In the genomic region with DNA sequence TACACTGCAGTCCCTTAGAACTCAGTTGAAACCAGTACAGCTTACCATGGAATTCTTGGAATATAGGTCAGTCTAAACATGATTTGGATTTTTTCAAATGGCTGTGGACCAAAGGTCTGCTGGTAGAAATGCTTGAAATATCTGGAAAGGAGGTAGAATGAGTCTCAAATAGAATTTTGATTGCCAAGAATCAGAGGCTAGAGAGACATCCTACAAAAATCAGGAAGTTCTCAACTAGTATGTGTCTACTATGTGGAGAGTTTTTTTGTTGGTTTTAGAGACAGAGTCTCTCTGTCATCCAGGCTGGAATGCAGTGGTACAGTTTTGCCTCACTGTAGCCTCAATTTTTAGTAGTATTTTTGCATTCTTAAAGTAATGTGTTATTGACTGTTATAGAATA, we compare ENCODE assay signal across 16 cellular contexts. TPM values are rescaled to one million over a fixed set of nuclear protein-coding genes. Genes with fewer than 3 reads are reported as not detected.
DNase-seq lines count a peak whose midpoint lies in the region; ATAC-seq and TF ChIP-seq lines count a peak whose summit lies in the region.
"Had no signal": no experiment of that assay in that cellular context is flagged by ENCODE, and none has a peak within 500 bp of the region (broad histone marks: within the 10 kb centered on the region; RNA-seq: fewer than 3 reads in every experiment).

No MANE protein-coding gene starts in this region.

- no peak overlapping the region for H3K4ac ChIP-seq in IMR-90 (ENCODE audit: low read depth, low read length)

- no peak overlapping the region for H3K18ac ChIP-seq in IMR-90 (ENCODE audit: low read depth, low read length)

- peak overlapping the region; percentile 59 for H3K27ac Mint-ChIP-seq in dendritic cell treated with granulocyte-macrophage colony-stimulating factor and Interleukin-4, amounts not matched to agents 40 ng/mL and 50 ng/mL, for 4 days
- H3K27ac Mint-ChIP-seq in stimulated activated naive B cell treated with anti-CD40 and anti-IgM and Interleukin-4, amounts not matched to agents 10 μg/mL and 1 μg/mL and 100 μg/mL, for 72 hours = peak overlapping the region; percentile 48
- H3K27ac Mint-ChIP-seq: IgD-negative memory B cell had no signal

- H3K27me3 Mint-ChIP-seq in dendritic cell treated with granulocyte-macrophage colony-stimulating factor and Interleukin-4, amounts not matched to agents 40 ng/mL and 50 ng/mL, for 4 days = no peaks in the 10 kb centered on the region
- no peaks in the 10 kb centered on the region for H3K27me3 Mint-ChIP-seq in stimulated activated naive B cell treated with anti-CD40 and anti-IgM and Interleukin-4, amounts not matched to agents 10 μg/mL and 1 μg/mL and 100 μg/mL, for 72 hours
- H3K27me3 Mint-ChIP-seq: IgD-negative memory B cell had no signal

- TF ChIP-seq POLR2A in IMR-90 (IDR thresholded peaks at IDR 0.05; ENCODE audit: low read depth, low read length) = no peak

- H3K4me1 Mint-ChIP-seq in dendritic cell treated with granulocyte-macrophage colony-stimulating factor and Interleukin-4, amounts not matched to agents 40 ng/mL and 50 ng/mL, for 4 days (ENCODE audit: low read depth) = peaks cover 15% of the 10 kb centered on the region
- H3K4me1 Mint-ChIP-seq in stimulated activated naive B cell treated with anti-CD40 and anti-IgM and Interleukin-4, amounts not matched to agents 10 μg/mL and 1 μg/mL and 100 μg/mL, for 72 hours = peaks cover 0 to 8% of the 10 kb centered on the region in 2 donors

- no peak overlapping the region for H2BK120ac ChIP-seq in IMR-90 (ENCODE audit: low read depth, low read length)

- peaks cover 1% of the 10 kb centered on the region for H3K36me3 ChIP-seq in BJ (ENCODE audit: control insufficient read depth, insufficient read depth, low read length)
- H3K36me3 ChIP-seq in IMR-90 (ENCODE audit: control insufficient read depth, insufficient read depth, low read length) = no peaks in the 10 kb centered on the region
- H3K36me3 ChIP-seq in PC-3 (ENCODE audit: low read depth, low read length) = 0 out of 2 replicates have a peak, but pooled peaks cover 2% of the 10 kb centered on the region

- no peak overlapping the region for H3K9ac ChIP-seq in IMR-90 (ENCODE audit: low read depth, low read length)
- no peak overlapping the region for H3K9ac ChIP-seq in PC-3 (ENCODE audit: low read length)

- H3K4me1 ChIP-seq in IMR-90 (ENCODE audit: control insufficient read depth, insufficient read depth, low read length) (peaks cover 5% of the 10 kb centered on the region; the same call in 1 of the 2 replicates), PC-3 (ENCODE audit: insufficient read depth, low read length) (no peaks in the 10 kb centered on the region)

- H2BK5ac ChIP-seq in IMR-90 (ENCODE audit: low read depth, low read length, poor library complexity, severe bottlenecking) = peak overlapping the region; percentile 2

- H3K4me3 Mint-ChIP-seq in dendritic cell treated with granulocyte-macrophage colony-stimulating factor and Interleukin-4, amounts not matched to agents 40 ng/mL and 50 ng/mL, for 4 days = no peak overlapping the region
- H3K4me3 Mint-ChIP-seq in stimulated activated naive B cell treated with anti-CD40 and anti-IgM and Interleukin-4, amounts not matched to agents 10 μg/mL and 1 μg/mL and 100 μg/mL, for 72 hours = no peak overlapping the region
- H3K4me3 Mint-ChIP-seq: IgD-negative memory B cell had no signal

- H2BK20ac ChIP-seq in IMR-90 (ENCODE audit: low read depth, low read length) = no peak overlapping the region

- H2AFZ ChIP-seq in IMR-90 (replicated peaks; ENCODE audit: low read length, poor library complexity) = no peak overlapping the region
- no peak overlapping the region for H2AFZ ChIP-seq in PC-3 (ENCODE audit: low read length)

- no peak overlapping the region for H2BK15ac ChIP-seq in IMR-90 (ENCODE audit: low read depth, low read length)

- H3K9me3 ChIP-seq in IMR-90 (ENCODE audit: control insufficient read depth, insufficient read depth, low read length) = no peaks in the 10 kb centered on the region
- no peaks in the 10 kb centered on the region for H3K9me3 ChIP-seq in PC-3 (ENCODE audit: low read length)

- no TSS peak for BruUV-seq in IMR-90 (replicated peaks; lab: Mats Ljungman, UMichigan)
- no TSS peak for BruUV-seq in PC-3 (replicated peaks; lab: Mats Ljungman, UMichigan)

- no peaks in the 10 kb centered on the region for H3K9me1 ChIP-seq in IMR-90 (ENCODE audit: insufficient read depth, low read length)

- in situ Hi-C loops in IMR-90 (cut with MboI; ENCODE audit: low sequenced_read_pairs) = no loop called here

- no peak overlapping the region for H3K14ac ChIP-seq in IMR-90 (replicated peaks; ENCODE audit: low read depth, low read length)

- H3K23ac ChIP-seq in IMR-90 (ENCODE audit: low read depth, low read length) = no peak overlapping the region

- peaks cover 0 to 4% of the 10 kb centered on the region in 2 experiments; a peak in 1 of 4 replicates for H3K79me1 ChIP-seq in IMR-90 (ENCODE audit: low read depth in 1 of 2, low read length in 2 of 2)

- no peak overlapping the region for H4K8ac ChIP-seq in IMR-90 (ENCODE audit: low read depth in 2 of 2, low read length in 2 of 2)

- H3K79me2 ChIP-seq in PC-3 (ENCODE audit: low read length) = no peaks in the 10 kb centered on the region

- H4K91ac ChIP-seq in IMR-90 (ENCODE audit: insufficient read depth, low read depth, low read length) = no peak overlapping the region

- ATAC-seq in IMR-90 (ENCODE audit: low read depth) (peak; percentile 91), PC-3 (no peak)
- ATAC-seq in stimulated activated naive B cell treated with anti-CD40 and anti-IgM and Interleukin-4, amounts not matched to agents 10 μg/mL and 1 μg/mL and 100 μg/mL, for 72 hours (replicated peaks) = no peak
- ATAC-seq: Panc1 had no signal

- peaks cover 68% of the 10 kb centered on the region for H3K36me3 Mint-ChIP-seq in dendritic cell treated with granulocyte-macrophage colony-stimulating factor and Interleukin-4, amounts not matched to agents 40 ng/mL and 50 ng/mL, for 4 days (ENCODE audit: low read depth)
- peaks cover 8 to 29% of the 10 kb centered on the region in 2 donors for H3K36me3 Mint-ChIP-seq in stimulated activated naive B cell treated with anti-CD40 and anti-IgM and Interleukin-4, amounts not matched to agents 10 μg/mL and 1 μg/mL and 100 μg/mL, for 72 hours

- no peaks in the 10 kb centered on the region for H3K9me2 ChIP-seq in PC-3 (replicated peaks; ENCODE audit: low read length)

- intact Hi-C loops in IMR-90 (cut with micrococcal nuclease) (no loop called here), PC-3 (cut with micrococcal nuclease) (no loop called here)
- intact Hi-C loops in dendritic cell treated with granulocyte-macrophage colony-stimulating factor and Interleukin-4, amounts not matched to agents 40 ng/mL and 50 ng/mL, for 4 days (cut with micrococcal nuclease) = no loop called here

- TF ChIP-seq CTCF in BJ (IDR thresholded peaks at IDR 0.05; ENCODE audit: insufficient read depth, low read depth, low read length) (no peak), IMR-90 (conservative IDR thresholded peaks at IDR 0.05; ENCODE audit: low read depth, low read length) (no peak), PC-3 (conservative IDR thresholded peaks at IDR 0.05; ENCODE audit: low read depth, low read length) (no peak)

- H3K27me3 ChIP-seq in BJ (ENCODE audit: control insufficient read depth, insufficient read depth, low read length) (no peaks in the 10 kb centered on the region), IMR-90 (ENCODE audit: control insufficient read depth, insufficient read depth, low read length) (no peaks in the 10 kb centered on the region), PC-3 (ENCODE audit: low read length) (no peaks in the 10 kb centered on the region)

- H4K20me1 ChIP-seq in IMR-90 (ENCODE audit: insufficient read depth, low read length) (no peaks in the 10 kb centered on the region), PC-3 (ENCODE audit: low read length) (no peaks in the 10 kb centered on the region)

- no peaks in the 10 kb centered on the region for H3K9me3 Mint-ChIP-seq in dendritic cell treated with granulocyte-macrophage colony-stimulating factor and Interleukin-4, amounts not matched to agents 40 ng/mL and 50 ng/mL, for 4 days
- H3K9me3 Mint-ChIP-seq in stimulated activated naive B cell treated with anti-CD40 and anti-IgM and Interleukin-4, amounts not matched to agents 10 μg/mL and 1 μg/mL and 100 μg/mL, for 72 hours = no peaks in the 10 kb centered on the region
- H3K9me3 Mint-ChIP-seq: IgD-negative memory B cell had no signal

- no peak overlapping the region for H2AK9ac ChIP-seq in IMR-90 (replicated peaks; ENCODE audit: low read depth, low read length, poor library complexity)

- H4K5ac ChIP-seq in IMR-90 (ENCODE audit: low read depth, low read length) = no peak overlapping the region

- DNase-seq in BJ (ENCODE audit: low read depth) (peak; percentile 12), IMR-90 (peak; percentile 48), NCI-H526 (lab: John Stamatoyannopoulos, UW) (no peak), PC-3 (no peak), glomerular visceral epithelial cell (ENCODE audit: extremely low spot score) (no peak)
- no peak for DNase-seq in stimulated activated naive B cell treated with anti-CD40 and anti-IgM and Interleukin-4, amounts not matched to agents 10 μg/mL and 1 μg/mL and 100 μg/mL, for 72 hours
- DNase-seq: ACHN, C1 segment of cervical spinal cord, DMS 273 treated with DMSO at 0.1 percent for 48 hours, GF-D8, NCI-H1417 treated with DMSO at 0.1 percent for 48 hours, NCI-H2029 treated with DMSO at 0.1 percent for 48 hours, NCI-H510A treated with DMSO at 0.1 percent for 48 hours had no signal

- no peak overlapping the region for H2AK5ac ChIP-seq in IMR-90 (ENCODE audit: low read depth, low read length)

- H3F3A ChIP-seq in PC-3 (ENCODE audit: low read length, unreplicated experiment) = no peaks in the 10 kb centered on the region

- no peak overlapping the region for H3K27ac ChIP-seq in IMR-90 (ENCODE audit: insufficient read depth, low read length)
- H3K27ac ChIP-seq in PC-3 (ENCODE audit: low read length) = no peak overlapping the region

- POLR2A ChIA-PET in BJ (lab: Charles Lee) = no interaction called here
- POLR2A ChIA-PET in IMR-90 (lab: Charles Lee; ENCODE audit: unreplicated experiment) = no interaction called here
- POLR2A ChIA-PET in PC-3 (lab: Charles Lee; ENCODE audit: unreplicated experiment) = no interaction called here

- H3K4me2 ChIP-seq in IMR-90 (ENCODE audit: low read depth, low read length) (peak overlapping the region; percentile 28; the same call in 1 of the 2 replicates), PC-3 (ENCODE audit: low read length) (no peak overlapping the region)

- H3K4me3 ChIP-seq in BJ (ENCODE audit: low read depth, low read length) (no peak overlapping the region), IMR-90 (ENCODE audit: insufficient read depth, low read depth, low read length) (no peak overlapping the region), PC-3 (ENCODE audit: low read length) (no peak overlapping the region)

- CTCF ChIA-PET in BJ (lab: Yijun Ruan, JAX) = no interaction called here
- CTCF ChIA-PET in IMR-90 (lab: Yijun Ruan, JAX) = no interaction called here
- CTCF ChIA-PET in PC-3 (lab: Charles Lee) = no interaction called here

- dilution Hi-C loops in IMR-90 (cut with HindIII; ENCODE audit: low sequenced_read_pairs, unreplicated experiment) = no loop called here

- H3K56ac ChIP-seq in IMR-90 (ENCODE audit: extremely low read depth, insufficient read depth, low read length) = no peak overlapping the region

- TF ChIP-seq RAD21 in IMR-90 (IDR thresholded peaks at IDR 0.05; ENCODE audit: low read length) = no peak

RNA-seq across cellular contexts. Expression of a gene that starts 53.6 kb away (rescaled TPM):
- 10.4 and 23.5 TPM in 2 replicates for polyA plus RNA-seq in BJ (2011; rRNA removed)
- polyA minus RNA-seq in BJ (2011; rRNA and poly(A)+ RNA removed) = 13.6 and 14.6 TPM in 2 replicates
- total RNA-seq in IMR-90 (2012; rRNA removed) = 11.5 and 20.0 TPM in 2 replicates
- polyA plus RNA-seq in IMR-90 (2012; rRNA removed) = 8.2 and 11.8 TPM in 2 replicates
- 1.8 and 2.2 TPM in 2 replicates for polyA plus RNA-seq in IMR-90 (2012; cell fraction: cytosol; rRNA removed)
- 2.6 and 16.7 TPM in 2 replicates for polyA plus RNA-seq in IMR-90 (2012; cell fraction: nucleus; rRNA removed; ENCODE audit: low replicate concordance)
- total RNA-seq in PC-3 (2014; rRNA removed) = 10.7 and 16.9 TPM in 2 replicates

Comparison
In these comparisons a context has a peak if more than half of its experiments do, and no peak if none do; other contexts are left out.
1. DNase-seq: peak in BJ (single experiment) and IMR-90 (single experiment); none in stimulated activated naive B cell treated with anti-CD40 and anti-IgM and Interleukin-4, amounts not matched to agents 10 μg/mL and 1 μg/mL and 100 μg/mL, for 72 hours (single experiment), NCI-H526 (0 of 2), PC-3 (single experiment) and glomerular visceral epithelial cell (single experiment).